In genomic region chr10:69407621-69408301, GRCh38 we compare ENCODE assay signal across 8 cellular contexts. TPM values are rescaled to one million over a fixed set of nuclear protein-coding genes. Genes with fewer than 3 reads are reported as not detected.
A peak's percentile ranks its signal among the peaks of the same experiment; 100 is the strongest.
DNase-seq lines count a peak whose midpoint lies in the region; ATAC-seq and TF ChIP-seq lines count a peak whose summit lies in the region.
"Had no signal": no experiment of that assay in that cellular context is flagged by ENCODE, and none has a peak within 500 bp of the region (broad histone marks: within the 10 kb centered on the region; RNA-seq: fewer than 3 reads in every experiment).

No MANE protein-coding gene starts in this region.

- ATAC-seq in activated T-cell treated with anti-CD3 and anti-CD28 coated beads, Interleukin-2, amount 50 U/mL, for 4 hours, result no peak
- ATAC-seq in upper lobe of left lung (ENCODE audit: low FRiP score in 2 of 2) (peak in 1 of 2 donors; percentile 3), HG03342 (IDR thresholded peaks at IDR 0.05; ENCODE audit: unreplicated experiment) (no peak), HG02678 (IDR thresholded peaks at IDR 0.05; ENCODE audit: unreplicated experiment) (no peak)

- no peak for TF ChIP-seq POLR2A in upper lobe of left lung (IDR thresholded peaks at IDR 0.05)

- peak overlapping the region; percentile 70 for H2AFZ ChIP-seq in KMS-11 (ENCODE audit: low read depth)

- no peaks in the 10 kb centered on the region for H3K9me3 Mint-ChIP-seq in activated T-cell treated with anti-CD3 and anti-CD28 coated beads, Interleukin-2, amount 50 U/mL, for 4 hours

- H3K4me3 Mint-ChIP-seq in activated T-cell treated with anti-CD3 and anti-CD28 coated beads, Interleukin-2, amount 50 U/mL, for 4 hours, result no peak overlapping the region

- H3K4me2 ChIP-seq in KMS-11, result peak overlapping the region; percentile 53

- H3K9me3 ChIP-seq in upper lobe of left lung, result no peaks in the 10 kb centered on the region

- H3K4me3 ChIP-seq in KMS-11 (IDR thresholded peaks at IDR 0.05; ENCODE audit: insufficient read depth, low read depth, low read length) (no peak overlapping the region), upper lobe of left lung (peak overlapping the region in 2 of 4 donors; percentile 50 to 51)

- no peaks in the 10 kb centered on the region for H3K36me3 ChIP-seq in KMS-11 (ENCODE audit: insufficient read depth)
- peaks cover 0 to 10% (median 2%) of the 10 kb centered on the region in 4 donors for H3K36me3 ChIP-seq in upper lobe of left lung

- peak overlapping the region; percentile 42; the same call in 1 of the 2 replicates for H3K9ac ChIP-seq in KMS-11

- H3K4me1 ChIP-seq in KMS-11 (ENCODE audit: low read depth, poor library complexity, severe bottlenecking) (peaks cover 11% of the 10 kb centered on the region), upper lobe of left lung (peaks cover 26 to 35% (median 30%) of the 10 kb centered on the region in 4 donors)

- no peaks in the 10 kb centered on the region for H4K20me1 ChIP-seq in KMS-11 (ENCODE audit: insufficient read depth)

- TF ChIP-seq EP300 in upper lobe of left lung (IDR thresholded peaks at IDR 0.05), result no peak

- peak; percentile 29 for TF ChIP-seq CTCF in KMS-11 (conservative IDR thresholded peaks at IDR 0.05; ENCODE audit: low read depth, low read length)
- peak in 2 of 6 experiments; percentile 4 to 12 for TF ChIP-seq CTCF in upper lobe of left lung (IDR thresholded peaks at IDR 0.05)

- no peaks in the 10 kb centered on the region for H3K79me2 ChIP-seq in KMS-11 (ENCODE audit: insufficient read depth, low read depth)

- H3K27me3 ChIP-seq in KMS-11 (ENCODE audit: insufficient read depth, low read depth), result no peaks in the 10 kb centered on the region
- H3K27me3 ChIP-seq in upper lobe of left lung, result no peaks in the 10 kb centered on the region

- peak overlapping the region; percentile 41; the same call in 1 of the 2 replicates for H3K27ac ChIP-seq in KMS-11
- peak overlapping the region; percentile 79 to 94 (median 89) for H3K27ac ChIP-seq in upper lobe of left lung
- H3K27ac ChIP-seq: SK-N-MC had no signal

- 69 to 75% methylated on average over 13 to 14 of the region's 14 CpGs for WGBS in upper lobe of left lung, 2 donors

- peaks cover 13% of the 10 kb centered on the region for H3K4me1 Mint-ChIP-seq in activated T-cell treated with anti-CD3 and anti-CD28 coated beads, Interleukin-2, amount 50 U/mL, for 4 hours (ENCODE audit: low read depth)

- H3K27me3 Mint-ChIP-seq in activated T-cell treated with anti-CD3 and anti-CD28 coated beads, Interleukin-2, amount 50 U/mL, for 4 hours (ENCODE audit: low read depth), result no peaks in the 10 kb centered on the region

- peaks cover 6% of the 10 kb centered on the region for H3K36me3 Mint-ChIP-seq in activated T-cell treated with anti-CD3 and anti-CD28 coated beads, Interleukin-2, amount 50 U/mL, for 4 hours (ENCODE audit: insufficient read depth)

- DNase-seq in ELF-1 (ENCODE audit: low read depth, low spot score), result peak; percentile 46
- DNase-seq in activated T-cell treated with anti-CD3 and anti-CD28 coated beads, Interleukin-2, amount 50 U/mL, for 4 hours, result peak; percentile 27
- peak; percentile 49 for DNase-seq in iPS-NIHi11 (ENCODE audit: low spot score)
- DNase-seq in upper lobe of left lung, result no peak

RNA-seq across cellular contexts. Expression of gene TACR2, which starts 9.0 kb away (rescaled TPM):
- under 1 TPM in 1 of 3 donors, not detected in 2; 0.11 TPM for total RNA-seq in activated T-cell treated with anti-CD3 and anti-CD28 coated beads, Interleukin-2, amount 50 U/mL, for 4 hours
- 1 to 10 TPM in 2 of 6 donors, under 1 TPM in 1, not detected in 3; 0.94 to 1.4 (median 1.2) TPM for total RNA-seq in upper lobe of left lung

RNA-seq across cellular contexts. Expression of gene TSPAN15, which starts 43.5 kb away (rescaled TPM):
- 1 to 10 TPM in 2 of 3 donors, under 1 TPM in 1; 0.86 to 1.8 (median 1.4) TPM for total RNA-seq in activated T-cell treated with anti-CD3 and anti-CD28 coated beads, Interleukin-2, amount 50 U/mL, for 4 hours
- total RNA-seq in upper lobe of left lung, result 10 to 100 TPM; 19.9 to 69.5 (median 63.0) TPM

Comparison
In these comparisons a context has a peak if more than half of its experiments do, and no peak if none do; other contexts are left out.
1. DNase-seq: peak in ELF-1 (single experiment), activated T-cell treated with anti-CD3 and anti-CD28 coated beads, Interleukin-2, amount 50 U/mL, for 4 hours (single experiment) and iPS-NIHi11 (single experiment); none in upper lobe of left lung (0 of 2).
2. RNA of gene TSPAN15, which starts 43.5 kb away (total RNA-seq): 19.9 to 69.5 TPM in upper lobe of left lung; 0.86 to 1.8 TPM in activated T-cell treated with anti-CD3 and anti-CD28 coated beads, Interleukin-2, amount 50 U/mL, for 4 hours; every median in the first group is over 4 times any median in the second.